Comparison of ENCODE assay signal across 1 cellular context in the genomic region with DNA sequence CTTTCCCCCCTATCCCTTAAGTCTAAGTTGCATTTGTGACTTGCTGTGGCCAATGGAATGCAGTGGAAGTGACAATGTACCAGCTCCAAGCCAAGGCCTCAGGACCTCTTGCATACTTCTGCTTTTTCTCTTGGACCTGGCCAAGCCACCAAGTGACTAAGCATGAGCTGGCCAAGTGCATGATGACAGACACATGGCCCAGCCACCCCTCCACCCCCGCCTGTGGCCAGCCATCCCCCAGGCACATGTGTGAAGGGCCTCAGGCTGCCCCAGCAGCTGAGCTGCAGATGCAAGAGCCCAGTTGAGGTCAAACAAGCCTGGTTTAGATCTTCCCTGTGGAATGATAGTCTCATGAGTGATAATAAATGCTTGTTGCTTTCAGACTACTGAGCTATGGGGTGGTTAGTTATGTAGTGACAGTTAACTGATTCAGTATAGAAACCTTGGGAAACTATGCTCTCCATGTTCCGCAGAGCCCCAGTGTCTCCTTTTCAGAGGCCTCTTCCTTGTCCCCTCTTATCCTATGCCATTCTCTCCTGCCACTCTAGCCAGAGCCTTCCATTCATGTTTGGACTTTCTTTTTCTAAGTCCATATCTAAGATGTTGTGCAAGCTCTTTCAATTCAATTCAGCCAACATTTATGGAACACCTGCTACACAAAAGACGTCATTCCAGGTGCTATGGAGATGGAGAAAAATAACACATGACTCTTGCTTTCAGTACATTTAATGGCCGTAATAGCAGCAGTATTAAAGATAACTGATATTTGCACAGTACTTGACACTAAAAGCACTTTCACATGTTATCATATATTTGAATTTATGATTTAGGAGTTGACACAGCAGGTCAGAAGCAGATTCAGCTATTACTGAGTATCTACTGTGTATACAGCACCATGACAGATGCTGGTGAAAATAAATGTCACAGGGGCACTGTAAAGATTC.
TF ChIP-seq lines count a peak whose summit lies in the region.

No MANE protein-coding gene starts in this region.

TF ChIP-seq in K562, 482 proteins besides CTCF, POLR2A, EP300 and RAD21 (continued from another document and continues in another):
- TF ChIP-seq, protein P1, sequence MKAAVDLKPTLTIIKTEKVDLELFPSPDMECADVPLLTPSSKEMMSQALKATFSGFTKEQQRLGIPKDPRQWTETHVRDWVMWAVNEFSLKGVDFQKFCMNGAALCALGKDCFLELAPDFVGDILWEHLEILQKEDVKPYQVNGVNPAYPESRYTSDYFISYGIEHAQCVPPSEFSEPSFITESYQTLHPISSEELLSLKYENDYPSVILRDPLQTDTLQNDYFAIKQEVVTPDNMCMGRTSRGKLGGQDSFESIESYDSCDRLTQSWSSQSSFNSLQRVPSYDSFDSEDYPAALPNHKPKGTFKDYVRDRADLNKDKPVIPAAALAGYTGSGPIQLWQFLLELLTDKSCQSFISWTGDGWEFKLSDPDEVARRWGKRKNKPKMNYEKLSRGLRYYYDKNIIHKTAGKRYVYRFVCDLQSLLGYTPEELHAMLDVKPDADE (conservative IDR thresholded peaks at IDR 0.05; ENCODE audit: control insufficient read depth, low read depth, low read length): 0 out of 2 replicates have a peak, but pooled peaks have one; percentile 31
- peak; percentile 99 for TF ChIP-seq FOSL1 (tag; conservative IDR thresholded peaks at IDR 0.05)
- no peak for TF ChIP-seq MAFK (IDR thresholded peaks at IDR 0.05; ENCODE audit: low read length)
- TF ChIP-seq, protein P2, sequence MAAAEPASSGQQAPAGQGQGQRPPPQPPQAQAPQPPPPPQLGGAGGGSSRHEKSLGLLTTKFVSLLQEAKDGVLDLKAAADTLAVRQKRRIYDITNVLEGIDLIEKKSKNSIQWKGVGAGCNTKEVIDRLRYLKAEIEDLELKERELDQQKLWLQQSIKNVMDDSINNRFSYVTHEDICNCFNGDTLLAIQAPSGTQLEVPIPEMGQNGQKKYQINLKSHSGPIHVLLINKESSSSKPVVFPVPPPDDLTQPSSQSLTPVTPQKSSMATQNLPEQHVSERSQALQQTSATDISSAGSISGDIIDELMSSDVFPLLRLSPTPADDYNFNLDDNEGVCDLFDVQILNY (CRISPR knock-in tag; IDR thresholded peaks at IDR 0.05): no peak
- TF ChIP-seq ZNF232 (CRISPR knock-in tag; IDR thresholded peaks at IDR 0.05): no peak
- TF ChIP-seq, protein P3, sequence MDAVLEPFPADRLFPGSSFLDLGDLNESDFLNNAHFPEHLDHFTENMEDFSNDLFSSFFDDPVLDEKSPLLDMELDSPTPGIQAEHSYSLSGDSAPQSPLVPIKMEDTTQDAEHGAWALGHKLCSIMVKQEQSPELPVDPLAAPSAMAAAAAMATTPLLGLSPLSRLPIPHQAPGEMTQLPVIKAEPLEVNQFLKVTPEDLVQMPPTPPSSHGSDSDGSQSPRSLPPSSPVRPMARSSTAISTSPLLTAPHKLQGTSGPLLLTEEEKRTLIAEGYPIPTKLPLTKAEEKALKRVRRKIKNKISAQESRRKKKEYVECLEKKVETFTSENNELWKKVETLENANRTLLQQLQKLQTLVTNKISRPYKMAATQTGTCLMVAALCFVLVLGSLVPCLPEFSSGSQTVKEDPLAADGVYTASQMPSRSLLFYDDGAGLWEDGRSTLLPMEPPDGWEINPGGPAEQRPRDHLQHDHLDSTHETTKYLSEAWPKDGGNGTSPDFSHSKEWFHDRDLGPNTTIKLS (IDR thresholded peaks at IDR 0.05; ENCODE audit: borderline replicate concordance, low read depth): no peak
- peak; percentile 79 for TF ChIP-seq CCNT2 (IDR thresholded peaks at IDR 0.05; ENCODE audit: borderline replicate concordance, extremely low read depth, insufficient read length, low read depth, low read length)
- peak; percentile 92 for TF ChIP-seq JUND (IDR thresholded peaks at IDR 0.05; ENCODE audit: borderline replicate concordance, low read depth, low read length)
- TF ChIP-seq JUND (tag; IDR thresholded peaks at IDR 0.05; ENCODE audit: borderline replicate concordance, low read depth, low read length): peak; percentile 90; the same call in 2 of the 3 replicates
- TF ChIP-seq, protein P4, sequence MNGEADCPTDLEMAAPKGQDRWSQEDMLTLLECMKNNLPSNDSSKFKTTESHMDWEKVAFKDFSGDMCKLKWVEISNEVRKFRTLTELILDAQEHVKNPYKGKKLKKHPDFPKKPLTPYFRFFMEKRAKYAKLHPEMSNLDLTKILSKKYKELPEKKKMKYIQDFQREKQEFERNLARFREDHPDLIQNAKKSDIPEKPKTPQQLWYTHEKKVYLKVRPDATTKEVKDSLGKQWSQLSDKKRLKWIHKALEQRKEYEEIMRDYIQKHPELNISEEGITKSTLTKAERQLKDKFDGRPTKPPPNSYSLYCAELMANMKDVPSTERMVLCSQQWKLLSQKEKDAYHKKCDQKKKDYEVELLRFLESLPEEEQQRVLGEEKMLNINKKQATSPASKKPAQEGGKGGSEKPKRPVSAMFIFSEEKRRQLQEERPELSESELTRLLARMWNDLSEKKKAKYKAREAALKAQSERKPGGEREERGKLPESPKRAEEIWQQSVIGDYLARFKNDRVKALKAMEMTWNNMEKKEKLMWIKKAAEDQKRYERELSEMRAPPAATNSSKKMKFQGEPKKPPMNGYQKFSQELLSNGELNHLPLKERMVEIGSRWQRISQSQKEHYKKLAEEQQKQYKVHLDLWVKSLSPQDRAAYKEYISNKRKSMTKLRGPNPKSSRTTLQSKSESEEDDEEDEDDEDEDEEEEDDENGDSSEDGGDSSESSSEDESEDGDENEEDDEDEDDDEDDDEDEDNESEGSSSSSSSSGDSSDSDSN (IDR thresholded peaks at IDR 0.05; ENCODE audit: borderline replicate concordance in 1 of 2, low read depth in 2 of 2, low read length in 2 of 2): no peak
- no peak for TF ChIP-seq ZNF253 (CRISPR knock-in tag; conservative IDR thresholded peaks at IDR 0.05)
- no peak for TF ChIP-seq KLF6 (CRISPR knock-in tag; IDR thresholded peaks at IDR 0.05; ENCODE audit: borderline replicate concordance)
- no peak for TF ChIP-seq ZNF184 (CRISPR knock-in tag; IDR thresholded peaks at IDR 0.05)
- peak; percentile 92 for TF ChIP-seq ZNF444 (CRISPR knock-in tag; IDR thresholded peaks at IDR 0.05)
- no peak for TF ChIP-seq ZNF696 (CRISPR knock-in tag; conservative IDR thresholded peaks at IDR 0.05)
- no peak for TF ChIP-seq ARID2 (IDR thresholded peaks at IDR 0.05)
- TF ChIP-seq NR3C1 (CRISPR knock-in tag; IDR thresholded peaks at IDR 0.05): no peak
- TF ChIP-seq CBX5 (IDR thresholded peaks at IDR 0.05; ENCODE audit: borderline replicate concordance, low read depth): no peak
- peak; percentile 85 for TF ChIP-seq MYC (IDR thresholded peaks at IDR 0.05; ENCODE audit: low read depth, low read length)
- no peak for TF ChIP-seq MYC (CRISPR knock-in tag; IDR thresholded peaks at IDR 0.05; ENCODE audit: borderline replicate concordance, low read depth)
- no peak for TF ChIP-seq YY1 (IDR thresholded peaks at IDR 0.05; ENCODE audit: borderline replicate concordance in 1 of 3, control insufficient read depth in 1 of 3, extremely low read depth in 1 of 3, insufficient read depth in 3 of 3, insufficient read length in 1 of 3, insufficient replicate concordance in 2 of 3, low read depth in 1 of 3, low read length in 2 of 3)
- TF ChIP-seq ZNF766 (CRISPR knock-in tag; conservative IDR thresholded peaks at IDR 0.05): 0 out of 2 replicates have a peak, but pooled peaks have one; percentile 23
- TF ChIP-seq, protein P5, sequence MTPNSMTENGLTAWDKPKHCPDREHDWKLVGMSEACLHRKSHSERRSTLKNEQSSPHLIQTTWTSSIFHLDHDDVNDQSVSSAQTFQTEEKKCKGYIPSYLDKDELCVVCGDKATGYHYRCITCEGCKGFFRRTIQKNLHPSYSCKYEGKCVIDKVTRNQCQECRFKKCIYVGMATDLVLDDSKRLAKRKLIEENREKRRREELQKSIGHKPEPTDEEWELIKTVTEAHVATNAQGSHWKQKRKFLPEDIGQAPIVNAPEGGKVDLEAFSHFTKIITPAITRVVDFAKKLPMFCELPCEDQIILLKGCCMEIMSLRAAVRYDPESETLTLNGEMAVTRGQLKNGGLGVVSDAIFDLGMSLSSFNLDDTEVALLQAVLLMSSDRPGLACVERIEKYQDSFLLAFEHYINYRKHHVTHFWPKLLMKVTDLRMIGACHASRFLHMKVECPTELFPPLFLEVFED (CRISPR knock-in tag; conservative IDR thresholded peaks at IDR 0.05): no peak
- TF ChIP-seq RBM15 (IDR thresholded peaks at IDR 0.05; ENCODE audit: insufficient read depth, low read length): no peak
- TF ChIP-seq SNIP1 (IDR thresholded peaks at IDR 0.05; ENCODE audit: low read depth): no peak
- TF ChIP-seq PTBP1 (IDR thresholded peaks at IDR 0.05; ENCODE audit: low read depth, low read length): no peak
- no peak for TF ChIP-seq HDGF (IDR thresholded peaks at IDR 0.05)
- TF ChIP-seq, protein P6, sequence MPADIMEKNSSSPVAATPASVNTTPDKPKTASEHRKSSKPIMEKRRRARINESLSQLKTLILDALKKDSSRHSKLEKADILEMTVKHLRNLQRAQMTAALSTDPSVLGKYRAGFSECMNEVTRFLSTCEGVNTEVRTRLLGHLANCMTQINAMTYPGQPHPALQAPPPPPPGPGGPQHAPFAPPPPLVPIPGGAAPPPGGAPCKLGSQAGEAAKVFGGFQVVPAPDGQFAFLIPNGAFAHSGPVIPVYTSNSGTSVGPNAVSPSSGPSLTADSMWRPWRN (IDR thresholded peaks at IDR 0.05; ENCODE audit: low read depth): peak; percentile 51; the same call in 1 of the 2 replicates
- no peak for TF ChIP-seq ZNF124 (CRISPR knock-in tag; IDR thresholded peaks at IDR 0.05)
- no peak; the same call in 1 of the 2 replicates for TF ChIP-seq LEF1 (IDR thresholded peaks at IDR 0.05)
- TF ChIP-seq OTX1 (CRISPR knock-in tag; IDR thresholded peaks at IDR 0.05): no peak
- TF ChIP-seq, protein P7, sequence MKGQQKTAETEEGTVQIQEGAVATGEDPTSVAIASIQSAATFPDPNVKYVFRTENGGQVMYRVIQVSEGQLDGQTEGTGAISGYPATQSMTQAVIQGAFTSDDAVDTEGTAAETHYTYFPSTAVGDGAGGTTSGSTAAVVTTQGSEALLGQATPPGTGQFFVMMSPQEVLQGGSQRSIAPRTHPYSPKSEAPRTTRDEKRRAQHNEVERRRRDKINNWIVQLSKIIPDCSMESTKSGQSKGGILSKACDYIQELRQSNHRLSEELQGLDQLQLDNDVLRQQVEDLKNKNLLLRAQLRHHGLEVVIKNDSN (CRISPR knock-in tag; IDR thresholded peaks at IDR 0.05): peak; percentile 61
- no peak for TF ChIP-seq RFX5 (IDR thresholded peaks at IDR 0.05; ENCODE audit: low read depth, low read length)
- TF ChIP-seq, protein P8, sequence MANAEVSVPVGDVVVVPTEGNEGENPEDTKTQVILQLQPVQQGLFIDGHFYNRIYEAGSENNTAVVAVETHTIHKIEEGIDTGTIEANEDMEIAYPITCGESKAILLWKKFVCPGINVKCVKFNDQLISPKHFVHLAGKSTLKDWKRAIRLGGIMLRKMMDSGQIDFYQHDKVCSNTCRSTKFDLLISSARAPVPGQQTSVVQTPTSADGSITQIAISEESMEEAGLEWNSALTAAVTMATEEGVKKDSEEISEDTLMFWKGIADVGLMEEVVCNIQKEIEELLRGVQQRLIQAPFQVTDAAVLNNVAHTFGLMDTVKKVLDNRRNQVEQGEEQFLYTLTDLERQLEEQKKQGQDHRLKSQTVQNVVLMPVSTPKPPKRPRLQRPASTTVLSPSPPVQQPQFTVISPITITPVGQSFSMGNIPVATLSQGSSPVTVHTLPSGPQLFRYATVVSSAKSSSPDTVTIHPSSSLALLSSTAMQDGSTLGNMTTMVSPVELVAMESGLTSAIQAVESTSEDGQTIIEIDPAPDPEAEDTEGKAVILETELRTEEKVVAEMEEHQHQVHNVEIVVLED (CRISPR knock-in tag; IDR thresholded peaks at IDR 0.05): no peak
- no peak for TF ChIP-seq BRD9 (IDR thresholded peaks at IDR 0.05; ENCODE audit: low read depth, partially characterized antibody)
- no peak for TF ChIP-seq NR4A1 (CRISPR knock-in tag; IDR thresholded peaks at IDR 0.05)
- no peak for TF ChIP-seq NR4A1 (tag; IDR thresholded peaks at IDR 0.05)
- TF ChIP-seq BACH1 (tag; IDR thresholded peaks at IDR 0.05): no peak
- TF ChIP-seq MEF2A (IDR thresholded peaks at IDR 0.05; ENCODE audit: control insufficient read depth, low read depth, low read length): no peak
- TF ChIP-seq, protein P9, sequence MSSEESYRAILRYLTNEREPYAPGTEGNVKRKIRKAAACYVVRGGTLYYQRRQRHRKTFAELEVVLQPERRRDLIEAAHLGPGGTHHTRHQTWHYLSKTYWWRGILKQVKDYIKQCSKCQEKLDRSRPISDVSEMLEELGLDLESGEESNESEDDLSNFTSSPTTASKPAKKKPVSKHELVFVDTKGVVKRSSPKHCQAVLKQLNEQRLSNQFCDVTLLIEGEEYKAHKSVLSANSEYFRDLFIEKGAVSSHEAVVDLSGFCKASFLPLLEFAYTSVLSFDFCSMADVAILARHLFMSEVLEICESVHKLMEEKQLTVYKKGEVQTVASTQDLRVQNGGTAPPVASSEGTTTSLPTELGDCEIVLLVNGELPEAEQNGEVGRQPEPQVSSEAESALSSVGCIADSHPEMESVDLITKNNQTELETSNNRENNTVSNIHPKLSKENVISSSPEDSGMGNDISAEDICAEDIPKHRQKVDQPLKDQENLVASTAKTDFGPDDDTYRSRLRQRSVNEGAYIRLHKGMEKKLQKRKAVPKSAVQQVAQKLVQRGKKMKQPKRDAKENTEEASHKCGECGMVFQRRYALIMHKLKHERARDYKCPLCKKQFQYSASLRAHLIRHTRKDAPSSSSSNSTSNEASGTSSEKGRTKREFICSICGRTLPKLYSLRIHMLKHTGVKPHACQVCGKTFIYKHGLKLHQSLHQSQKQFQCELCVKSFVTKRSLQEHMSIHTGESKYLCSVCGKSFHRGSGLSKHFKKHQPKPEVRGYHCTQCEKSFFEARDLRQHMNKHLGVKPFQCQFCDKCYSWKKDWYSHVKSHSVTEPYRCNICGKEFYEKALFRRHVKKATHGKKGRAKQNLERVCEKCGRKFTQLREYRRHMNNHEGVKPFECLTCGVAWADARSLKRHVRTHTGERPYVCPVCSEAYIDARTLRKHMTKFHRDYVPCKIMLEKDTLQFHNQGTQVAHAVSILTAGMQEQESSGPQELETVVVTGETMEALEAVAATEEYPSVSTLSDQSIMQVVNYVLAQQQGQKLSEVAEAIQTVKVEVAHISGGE (CRISPR knock-in tag; IDR thresholded peaks at IDR 0.05): no peak
- no peak for TF ChIP-seq MCM3 (IDR thresholded peaks at IDR 0.05)
- TF ChIP-seq, protein P10, sequence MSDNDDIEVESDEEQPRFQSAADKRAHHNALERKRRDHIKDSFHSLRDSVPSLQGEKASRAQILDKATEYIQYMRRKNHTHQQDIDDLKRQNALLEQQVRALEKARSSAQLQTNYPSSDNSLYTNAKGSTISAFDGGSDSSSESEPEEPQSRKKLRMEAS (CRISPR knock-in tag; IDR thresholded peaks at IDR 0.05): peak; percentile 96
- TF ChIP-seq SMARCC2 (IDR thresholded peaks at IDR 0.05; ENCODE audit: low read depth): peak; percentile 86
- TF ChIP-seq LCOR (CRISPR knock-in tag; IDR thresholded peaks at IDR 0.05): no peak
